Comparison of ENCODE assay signal across 20 cellular contexts in the genomic region with DNA sequence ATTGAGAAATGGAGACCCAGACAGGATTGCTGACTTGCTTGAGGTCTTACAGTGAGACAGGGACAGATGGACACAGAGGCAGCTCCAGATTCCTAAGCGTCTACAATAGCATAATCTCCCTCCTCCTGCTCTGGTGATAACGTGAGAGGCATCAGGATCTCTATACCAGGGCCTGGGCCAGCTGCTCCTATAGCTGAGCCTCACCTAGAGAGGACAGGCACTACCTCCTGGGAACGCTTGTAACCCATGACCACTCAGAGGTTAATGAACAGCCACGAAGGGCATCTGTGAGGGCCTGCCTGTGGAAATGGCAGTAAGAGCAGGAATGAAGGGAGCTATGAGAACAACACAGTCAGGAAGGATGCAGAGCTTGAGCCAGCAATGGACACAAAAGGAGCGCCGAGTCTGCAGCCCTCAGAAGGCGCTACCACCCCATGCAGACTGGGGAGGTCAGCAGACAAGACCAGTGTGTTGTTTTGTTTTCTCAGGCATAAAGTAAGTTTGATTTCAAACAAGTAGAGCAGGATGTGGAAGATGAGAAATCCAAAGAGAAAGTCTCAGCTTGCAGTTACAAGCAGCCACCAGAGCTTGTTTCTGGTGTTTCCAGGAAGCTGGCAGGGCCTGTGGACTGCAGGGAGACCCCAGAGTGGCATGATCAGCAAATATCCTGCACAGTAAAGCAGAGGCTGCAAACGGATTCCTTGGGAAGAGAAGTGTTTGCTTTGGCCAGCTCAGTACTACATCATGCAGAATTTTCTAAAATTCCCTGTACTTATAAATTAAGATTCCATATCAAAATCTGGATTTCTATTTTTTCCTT. TPM values are rescaled to one million over a fixed set of nuclear protein-coding genes. Genes with fewer than 3 reads are reported as not detected.
DNase-seq lines count a peak whose midpoint lies in the region; ATAC-seq and TF ChIP-seq lines count a peak whose summit lies in the region.
"Had no signal": no experiment of that assay in that cellular context is flagged by ENCODE, and none has a peak within 500 bp of the region (broad histone marks: within the 10 kb centered on the region; RNA-seq: fewer than 3 reads in every experiment).

No MANE protein-coding gene starts in this region.

- H3K9me3 ChIP-seq in colonic mucosa (no peaks in the 10 kb centered on the region), lung (ENCODE audit: control insufficient read depth in 2 of 2, insufficient read depth in 1 of 2, low read length in 1 of 2) (no peaks in the 10 kb centered on the region)
- H3K9me3 ChIP-seq: sigmoid colon, thoracic aorta had no signal

- DNase-seq in SIG-M5 treated with dmso at 0.1 percent for 504 hours (lab: John Stamatoyannopoulos, UW; ENCODE audit: unreplicated experiment) (peak; percentile 44), SIG-M5 (lab: John Stamatoyannopoulos, UW) (no peak), colonic mucosa (peak; percentile 13), lung (ENCODE audit: low spot score) (peak; percentile 51), type B pancreatic cell (ENCODE audit: extremely low spot score, unreplicated experiment) (no peak), activated gamma-delta T cell (lab: John Stamatoyannopoulos, UW) (no peak), NCI-H1105 (lab: John Stamatoyannopoulos, UW) (no peak)
- DNase-seq: 8988T; activated CD4-positive, alpha-beta T cell treated with anti-CD3 and anti-CD28 coated beads, Interleukin-2, amount 50 U/mL, for 4 hours; CD4-positive, CD25-positive, alpha-beta regulatory T cell; EL; H7; NCI-H1694 treated with DMSO at 0.1 percent for 48 hours; NCI-H446; OCI-M1; sigmoid colon; stimulated activated CD4-positive, alpha-beta T cell treated with anti-CD3 and anti-CD28 coated beads, Interleukin-2, amount 100 ng/mL, for 48 hours had no signal

- H3K27me3 Mint-ChIP-seq in type B pancreatic cell, result no peaks in the 10 kb centered on the region
- H3K27me3 Mint-ChIP-seq: CD4-positive, CD25-positive, alpha-beta regulatory T cell had no signal

- ATAC-seq in lung (ENCODE audit: insufficient read depth, low FRiP score) (no peak), HG03520 (IDR thresholded peaks at IDR 0.05; ENCODE audit: unreplicated experiment) (no peak)
- ATAC-seq: SK-N-SH treated with all-trans-retinoic acid at 6 μM for 48 hours had no signal

- H3K27ac Mint-ChIP-seq in type B pancreatic cell, result peak overlapping the region; percentile 79
- H3K27ac Mint-ChIP-seq: CD4-positive, CD25-positive, alpha-beta regulatory T cell had no signal

- whole genome bisulfite sequencing in lung, 2 donors, result 62 to 76% methylated on average over 8 of the region's 8 CpGs

- H3K4me3 ChIP-seq in colonic mucosa (no peak overlapping the region), lung (no peak overlapping the region)
- H3K4me3 ChIP-seq: sigmoid colon, thoracic aorta had no signal

- H3K27ac ChIP-seq in colonic mucosa (no peak overlapping the region), lung (ENCODE audit: low read depth in 1 of 2, low read length in 1 of 2) (peak overlapping the region in 1 of 2 donors; percentile 49)
- H3K27ac ChIP-seq: sigmoid colon, thoracic aorta had no signal

- H3K4me1 ChIP-seq in colonic mucosa (no peaks in the 10 kb centered on the region), lung (ENCODE audit: control insufficient read depth in 2 of 2, insufficient read depth in 2 of 2, low read length in 2 of 2) (no peaks in the 10 kb centered on the region)
- H3K4me1 ChIP-seq: sigmoid colon had no signal

- H3K36me3 Mint-ChIP-seq in type B pancreatic cell, result peaks cover 15% of the 10 kb centered on the region

- H3K27me3 ChIP-seq in colonic mucosa (no peaks in the 10 kb centered on the region), lung (ENCODE audit: control insufficient read depth, insufficient read depth) (no peaks in the 10 kb centered on the region)
- H3K27me3 ChIP-seq: sigmoid colon had no signal

- H3K4me1 Mint-ChIP-seq in type B pancreatic cell (ENCODE audit: unreplicated experiment), result peaks cover 14% of the 10 kb centered on the region
- H3K4me1 Mint-ChIP-seq: CD4-positive, CD25-positive, alpha-beta regulatory T cell had no signal

- H3K4me3 Mint-ChIP-seq in type B pancreatic cell, result peak overlapping the region; percentile 40
- H3K4me3 Mint-ChIP-seq: CD4-positive, CD25-positive, alpha-beta regulatory T cell had no signal

- no peak for TF ChIP-seq CTCF in colonic mucosa (IDR thresholded peaks at IDR 0.05)
- no peak for TF ChIP-seq CTCF in lung (IDR thresholded peaks at IDR 0.05; ENCODE audit: control extremely low read depth, extremely low read depth)
- no peak for TF ChIP-seq CTCF in type B pancreatic cell (conservative IDR thresholded peaks at IDR 0.05)

- intact Hi-C loops in colonic mucosa (cut with DNase I), result loop anchor here (5.0 kb wide), 1 partner anchor 462 kb away; no protein-coding TSS in a partner anchor

- no peak overlapping the region for H3K9ac ChIP-seq in colonic mucosa (ENCODE audit: low read depth in 2 of 2, low read length in 2 of 2)

- peaks cover 4% of the 10 kb centered on the region for H3K9me3 Mint-ChIP-seq in type B pancreatic cell
- H3K9me3 Mint-ChIP-seq: CD4-positive, CD25-positive, alpha-beta regulatory T cell had no signal

- H3K36me3 ChIP-seq in colonic mucosa (no peaks in the 10 kb centered on the region), lung (ENCODE audit: control insufficient read depth in 2 of 2, insufficient read depth in 2 of 2, low read length in 2 of 2) (peaks cover 0 to 7% of the 10 kb centered on the region in 2 donors)

RNA-seq across cellular contexts. Expression of a gene that starts 17.4 kb away (rescaled TPM):
- total RNA-seq in colonic mucosa (10 to 100 TPM; 19.5 to 22.0 TPM), lung (10 to 100 TPM; 25.8 to 35.5 TPM), type B pancreatic cell (ENCODE audit: low replicate concordance) (25.2 and 32.2 TPM in 2 replicates)
- 10 to 100 TPM; 16.7 to 24.2 TPM for polyA plus RNA-seq in lung

RNA-seq across cellular contexts. Expression of a gene that starts 28.5 kb away (rescaled TPM):
- 100 to 1,000 TPM in 1 of 2 donors, 10 to 100 TPM in 1; 69.6 to 145 TPM for total RNA-seq in colonic mucosa
- total RNA-seq in lung, result 10 to 100 TPM; 26.3 to 35.0 TPM
- polyA plus RNA-seq in lung, result 10 to 100 TPM in 1 of 2 donors, 1 to 10 TPM in 1; 7.9 to 13.9 TPM
- 25.8 and 32.9 TPM in 2 replicates for total RNA-seq in type B pancreatic cell (ENCODE audit: low replicate concordance)

Comparison
In these comparisons a context has a peak if more than half of its experiments do, and no peak if none do; other contexts are left out.
1. DNase-seq: peak in SIG-M5 treated with dmso at 0.1 percent for 504 hours (single experiment), colonic mucosa (single experiment) and lung (single experiment); none in SIG-M5 (single experiment), type B pancreatic cell (single experiment), activated gamma-delta T cell (single experiment) and NCI-H1105 (single experiment).